ENCODE assay signal across 9 cellular contexts in the genomic region with DNA sequence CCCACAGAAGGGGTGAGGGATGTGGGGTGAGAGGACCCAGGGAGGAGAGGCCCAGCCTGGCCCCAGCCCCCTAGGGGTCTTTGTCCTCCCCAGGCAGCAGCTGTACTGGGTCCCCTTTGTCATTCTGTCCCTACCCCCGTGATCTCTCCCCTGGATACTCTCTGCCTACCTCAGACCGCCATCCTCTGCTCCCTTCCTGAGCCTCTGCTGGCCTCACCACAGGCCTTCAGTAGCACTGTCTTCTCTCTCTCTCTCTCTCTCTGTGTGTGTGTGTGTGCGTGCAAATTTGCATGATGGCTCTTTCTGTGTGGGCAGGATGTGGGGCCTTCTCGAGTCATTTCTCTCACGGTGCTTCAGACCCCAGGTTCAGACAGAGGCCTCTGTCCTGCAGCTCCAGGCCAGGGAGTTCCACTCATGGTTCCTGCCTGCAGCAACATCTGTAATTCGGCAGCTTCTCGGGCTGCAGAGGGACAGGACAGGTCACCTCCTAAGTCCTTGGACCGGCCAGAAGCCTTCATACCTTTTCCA. TPM values are rescaled to one million over a fixed set of nuclear protein-coding genes. Genes with fewer than 3 reads are reported as not detected.
A peak's percentile ranks its signal among the peaks of the same experiment; 100 is the strongest.
DNase-seq lines count a peak whose midpoint lies in the region; ATAC-seq and TF ChIP-seq lines count a peak whose summit lies in the region.
"Had no signal": no experiment of that assay in that cellular context is flagged by ENCODE, and none has a peak within 500 bp of the region (broad histone marks: within the 10 kb centered on the region; RNA-seq: fewer than 3 reads in every experiment).

No MANE protein-coding gene starts in this region.

- H3K4me3 ChIP-seq in gastrocnemius medialis = no peak overlapping the region
- peak overlapping the region in 1 of 3 donors; percentile 33 for H3K4me3 ChIP-seq in breast epithelium
- H3K4me3 ChIP-seq: SK-N-MC had no signal

- TF ChIP-seq CTCF in gastrocnemius medialis (IDR thresholded peaks at IDR 0.05 in 4 of 5, conservative IDR thresholded peaks at IDR 0.05 in 1 of 5) = no peak
- TF ChIP-seq CTCF in breast epithelium (IDR thresholded peaks at IDR 0.05) = no peak

- H3K27ac ChIP-seq in gastrocnemius medialis (no peak overlapping the region), breast epithelium (peak overlapping the region in 1 of 2 donors; percentile 7)
- H3K27ac ChIP-seq: SK-N-MC had no signal

- H3K27ac Mint-ChIP-seq in T-helper 17 cell = peak overlapping the region; percentile 87

- H3K4me1 ChIP-seq in gastrocnemius medialis (no peaks in the 10 kb centered on the region), breast epithelium (no peaks in the 10 kb centered on the region)

- peak; percentile 59 for ATAC-seq in HG02973 (IDR thresholded peaks at IDR 0.05; ENCODE audit: unreplicated experiment)
- ATAC-seq in T-helper 17 cell = peak; percentile 70
- ATAC-seq in esophagus mucosa = peak; percentile 68
- ATAC-seq in gastrocnemius medialis = no peak

- peak overlapping the region; percentile 80 for H3K4me3 Mint-ChIP-seq in T-helper 17 cell

- H3K4me1 Mint-ChIP-seq in T-helper 17 cell = peaks cover 65% of the 10 kb centered on the region

- peak in 2 of 3 donors; percentile 28 to 45 for DNase-seq in T-helper 17 cell
- DNase-seq in stimulated activated CD8-positive, alpha-beta memory T cell treated with anti-CD3 and anti-CD28 coated beads, Interleukin-7, amount 100 ng/mL, for 48 hours (ENCODE audit: extremely low read depth in 1 of 2, low read depth in 1 of 2) = peak; percentile 55 to 62
- DNase-seq in gastrocnemius medialis = no peak
- DNase-seq in NCI-H510A (lab: John Stamatoyannopoulos, UW) = no peak
- DNase-seq in breast epithelium (ENCODE audit: low spot score in 2 of 2) = no peak

- intact Hi-C loops in gastrocnemius medialis (cut with DNase I; ENCODE audit: low total_unique reads) = no loop called here
- intact Hi-C loops in breast epithelium (cut with DNase I; ENCODE audit: low total_unique reads) = no loop called here

- H3K27me3 ChIP-seq in gastrocnemius medialis = no peaks in the 10 kb centered on the region
- H3K27me3 ChIP-seq in breast epithelium = no peaks in the 10 kb centered on the region

- H3K9me3 ChIP-seq in T-helper 17 cell (ENCODE audit: control insufficient read depth, low read length, poor library complexity, severe bottlenecking) (no peaks in the 10 kb centered on the region), gastrocnemius medialis (no peaks in the 10 kb centered on the region), breast epithelium (no peaks in the 10 kb centered on the region)

- peaks cover 2% of the 10 kb centered on the region for H3K36me3 Mint-ChIP-seq in T-helper 17 cell (ENCODE audit: low read depth)

- TF ChIP-seq POLR2A in GM18951 (IDR thresholded peaks at IDR 0.05; ENCODE audit: extremely low read depth, insufficient read depth, insufficient read length) (peak; percentile 83), gastrocnemius medialis (IDR thresholded peaks at IDR 0.05) (no peak), breast epithelium (IDR thresholded peaks at IDR 0.05) (no peak)

- H3K27me3 Mint-ChIP-seq in T-helper 17 cell = no peaks in the 10 kb centered on the region

- H3K36me3 ChIP-seq in gastrocnemius medialis (no peaks in the 10 kb centered on the region), breast epithelium (no peaks in the 10 kb centered on the region)

- in situ Hi-C loops in GM18951 (cut with MboI; ENCODE audit: low sequenced_read_pairs, unreplicated experiment) = no loop called here
- in situ Hi-C loops in gastrocnemius medialis (cut with MboI; ENCODE audit: low sequenced_read_pairs in 4 of 4) = no loop called here

RNA-seq across cellular contexts. Expression of a gene that starts 1.4 kb away (rescaled TPM):
- total RNA-seq in T-helper 17 cell (100 to 1,000 TPM; 141 to 160 TPM), esophagus mucosa (38.6 TPM), gastrocnemius medialis (1 to 10 TPM in 3 of 4 donors, under 1 TPM in 1; 0.32 to 1.3 (median 1.2) TPM), breast epithelium (10 to 100 TPM in 2 of 3 donors, 1 to 10 TPM in 1; 4.3 to 61.2 (median 40.3) TPM)

RNA-seq across cellular contexts. Expression of a gene that starts 47.8 kb away (rescaled TPM):
- total RNA-seq in T-helper 17 cell (1 to 10 TPM in 1 of 2 donors, under 1 TPM in 1; 0.68 to 1.2 TPM), esophagus mucosa (871 TPM), gastrocnemius medialis (under 1 TPM in 2 of 4 donors, not detected in 2; 0.51 to 0.91 TPM), breast epithelium (1 to 10 TPM in 2 of 3 donors, under 1 TPM in 1; 0.66 to 3.8 (median 1.6) TPM)

Comparison
In these comparisons a context has a peak if more than half of its experiments do, and no peak if none do; other contexts are left out.
1. ATAC-seq: peak in HG02973 (single experiment), T-helper 17 cell (single experiment) and esophagus mucosa (single experiment); none in gastrocnemius medialis (0 of 2).
2. DNase-seq: peak in T-helper 17 cell (2 of 3) and stimulated activated CD8-positive, alpha-beta memory T cell treated with anti-CD3 and anti-CD28 coated beads, Interleukin-7, amount 100 ng/mL, for 48 hours (2 of 2); none in gastrocnemius medialis (0 of 2), NCI-H510A (single experiment) and breast epithelium (0 of 2).
3. RNA of a gene that starts 47.8 kb away (total RNA-seq): 871 TPM in esophagus mucosa (single experiment); 0.66 to 3.8 TPM in breast epithelium, 0.68 to 1.2 TPM in T-helper 17 cell and 0.51 to 0.91 TPM in gastrocnemius medialis; every median in the first group is over 100 times any median in the second.